1 cellular context compared by ENCODE assay signal in genomic region chr19:21835810-21836444, GRCh38.
A peak's percentile ranks its signal among the peaks of the same experiment; 100 is the strongest.
TF ChIP-seq lines count a peak whose summit lies in the region.

ZNF43 (minus strand) TSS chr19:21836182; CDS start chr19:21836038, 144 bp downstream.

TF ChIP-seq in HepG2, 621 proteins besides CTCF, POLR2A, EP300 and RAD21 (continued from another document and continues in another):
- TF ChIP-seq, protein P1, sequence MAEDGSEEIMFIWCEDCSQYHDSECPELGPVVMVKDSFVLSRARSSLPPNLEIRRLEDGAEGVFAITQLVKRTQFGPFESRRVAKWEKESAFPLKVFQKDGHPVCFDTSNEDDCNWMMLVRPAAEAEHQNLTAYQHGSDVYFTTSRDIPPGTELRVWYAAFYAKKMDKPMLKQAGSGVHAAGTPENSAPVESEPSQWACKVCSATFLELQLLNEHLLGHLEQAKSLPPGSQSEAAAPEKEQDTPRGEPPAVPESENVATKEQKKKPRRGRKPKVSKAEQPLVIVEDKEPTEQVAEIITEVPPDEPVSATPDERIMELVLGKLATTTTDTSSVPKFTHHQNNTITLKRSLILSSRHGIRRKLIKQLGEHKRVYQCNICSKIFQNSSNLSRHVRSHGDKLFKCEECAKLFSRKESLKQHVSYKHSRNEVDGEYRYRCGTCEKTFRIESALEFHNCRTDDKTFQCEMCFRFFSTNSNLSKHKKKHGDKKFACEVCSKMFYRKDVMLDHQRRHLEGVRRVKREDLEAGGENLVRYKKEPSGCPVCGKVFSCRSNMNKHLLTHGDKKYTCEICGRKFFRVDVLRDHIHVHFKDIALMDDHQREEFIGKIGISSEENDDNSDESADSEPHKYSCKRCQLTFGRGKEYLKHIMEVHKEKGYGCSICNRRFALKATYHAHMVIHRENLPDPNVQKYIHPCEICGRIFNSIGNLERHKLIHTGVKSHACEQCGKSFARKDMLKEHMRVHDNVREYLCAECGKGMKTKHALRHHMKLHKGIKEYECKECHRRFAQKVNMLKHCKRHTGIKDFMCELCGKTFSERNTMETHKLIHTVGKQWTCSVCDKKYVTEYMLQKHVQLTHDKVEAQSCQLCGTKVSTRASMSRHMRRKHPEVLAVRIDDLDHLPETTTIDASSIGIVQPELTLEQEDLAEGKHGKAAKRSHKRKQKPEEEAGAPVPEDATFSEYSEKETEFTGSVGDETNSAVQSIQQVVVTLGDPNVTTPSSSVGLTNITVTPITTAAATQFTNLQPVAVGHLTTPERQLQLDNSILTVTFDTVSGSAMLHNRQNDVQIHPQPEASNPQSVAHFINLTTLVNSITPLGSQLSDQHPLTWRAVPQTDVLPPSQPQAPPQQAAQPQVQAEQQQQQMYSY (CRISPR knock-in tag; IDR thresholded peaks at IDR 0.05), result no peak
- TF ChIP-seq ELK4 (CRISPR knock-in tag; IDR thresholded peaks at IDR 0.05; ENCODE audit: borderline replicate concordance) (no peak), ESRRA (CRISPR knock-in tag; IDR thresholded peaks at IDR 0.05; ENCODE audit: low read depth) (no peak), AHDC1 (CRISPR knock-in tag; IDR thresholded peaks at IDR 0.05; ENCODE audit: borderline replicate concordance) (no peak), RFX5 (IDR thresholded peaks at IDR 0.05; ENCODE audit: low read depth, low read length) (no peak), EED (CRISPR knock-in tag; IDR thresholded peaks at IDR 0.05) (no peak), ZFYVE20 (CRISPR knock-in tag; IDR thresholded peaks at IDR 0.05; ENCODE audit: borderline replicate concordance, low read depth) (no peak), REPIN1 (CRISPR knock-in tag; IDR thresholded peaks at IDR 0.05; ENCODE audit: borderline replicate concordance, low read depth) (peak; percentile 43; the same call in 1 of the 2 replicates), ZNF354B (CRISPR knock-in tag; IDR thresholded peaks at IDR 0.05) (no peak), IRF9 (CRISPR knock-in tag; IDR thresholded peaks at IDR 0.05; ENCODE audit: borderline replicate concordance) (no peak), ZNF839 (CRISPR knock-in tag; IDR thresholded peaks at IDR 0.05; ENCODE audit: borderline replicate concordance) (no peak), MXD3 (CRISPR knock-in tag; IDR thresholded peaks at IDR 0.05) (no peak), ZNF441 (CRISPR knock-in tag; IDR thresholded peaks at IDR 0.05; ENCODE audit: borderline replicate concordance) (0 out of 2 replicates have a peak, but pooled peaks have one; percentile 48), ZNF879 (CRISPR knock-in tag; IDR thresholded peaks at IDR 0.05) (no peak), MED13 (CRISPR knock-in tag; IDR thresholded peaks at IDR 0.05) (no peak), SP4 (CRISPR knock-in tag; IDR thresholded peaks at IDR 0.05) (no peak), TGIF2 (CRISPR knock-in tag; IDR thresholded peaks at IDR 0.05) (no peak), THAP11 (CRISPR knock-in tag; IDR thresholded peaks at IDR 0.05) (no peak), ZIK1 (CRISPR knock-in tag; IDR thresholded peaks at IDR 0.05; ENCODE audit: borderline replicate concordance, low read depth) (no peak), ZBTB42 (CRISPR knock-in tag; IDR thresholded peaks at IDR 0.05) (no peak), BCL3 (CRISPR knock-in tag; IDR thresholded peaks at IDR 0.05) (no peak), DRAP1 (CRISPR knock-in tag; IDR thresholded peaks at IDR 0.05) (no peak), TRIM22 (IDR thresholded peaks at IDR 0.05) (no peak), EZH2 (conservative IDR thresholded peaks at IDR 0.05; ENCODE audit: low read depth, low read length) (no peak), CREM (IDR thresholded peaks at IDR 0.05) (no peak), CREM (CRISPR knock-in tag; IDR thresholded peaks at IDR 0.05) (no peak), ZNF605 (CRISPR knock-in tag; IDR thresholded peaks at IDR 0.05) (no peak), JUNB (CRISPR knock-in tag; IDR thresholded peaks at IDR 0.05; ENCODE audit: borderline replicate concordance) (no peak), POGZ (CRISPR knock-in tag; IDR thresholded peaks at IDR 0.05) (peak; percentile 49; the same call in 1 of the 2 replicates), NFIB (CRISPR knock-in tag; IDR thresholded peaks at IDR 0.05; ENCODE audit: borderline replicate concordance) (no peak), FOXK2 (IDR thresholded peaks at IDR 0.05) (no peak), ZNF790 (CRISPR knock-in tag; IDR thresholded peaks at IDR 0.05; ENCODE audit: borderline replicate concordance) (no peak), SKI (IDR thresholded peaks at IDR 0.05; ENCODE audit: partially characterized antibody) (no peak), RFXAP (CRISPR knock-in tag; IDR thresholded peaks at IDR 0.05; ENCODE audit: borderline replicate concordance) (no peak), ZNF296 (CRISPR knock-in tag; conservative IDR thresholded peaks at IDR 0.05) (no peak)
- TF ChIP-seq, protein P2, sequence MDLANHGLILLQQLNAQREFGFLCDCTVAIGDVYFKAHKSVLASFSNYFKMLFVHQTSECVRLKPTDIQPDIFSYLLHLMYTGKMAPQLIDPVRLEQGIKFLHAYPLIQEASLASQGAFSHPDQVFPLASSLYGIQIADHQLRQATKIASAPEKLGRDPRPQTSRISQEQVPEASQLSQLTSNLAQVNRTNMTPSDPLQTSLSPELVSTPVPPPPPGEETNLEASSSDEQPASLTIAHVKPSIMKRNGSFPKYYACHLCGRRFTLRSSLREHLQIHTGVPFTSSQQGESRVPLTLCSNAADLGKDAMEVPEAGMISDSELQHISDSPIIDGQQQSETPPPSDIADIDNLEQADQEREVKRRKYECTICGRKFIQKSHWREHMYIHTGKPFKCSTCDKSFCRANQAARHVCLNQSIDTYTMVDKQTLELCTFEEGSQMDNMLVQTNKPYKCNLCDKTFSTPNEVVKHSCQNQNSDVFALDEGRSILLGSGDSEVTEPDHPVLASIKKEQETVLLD (CRISPR knock-in tag; IDR thresholded peaks at IDR 0.05; ENCODE audit: low read depth), result no peak
- TF ChIP-seq, protein P3, sequence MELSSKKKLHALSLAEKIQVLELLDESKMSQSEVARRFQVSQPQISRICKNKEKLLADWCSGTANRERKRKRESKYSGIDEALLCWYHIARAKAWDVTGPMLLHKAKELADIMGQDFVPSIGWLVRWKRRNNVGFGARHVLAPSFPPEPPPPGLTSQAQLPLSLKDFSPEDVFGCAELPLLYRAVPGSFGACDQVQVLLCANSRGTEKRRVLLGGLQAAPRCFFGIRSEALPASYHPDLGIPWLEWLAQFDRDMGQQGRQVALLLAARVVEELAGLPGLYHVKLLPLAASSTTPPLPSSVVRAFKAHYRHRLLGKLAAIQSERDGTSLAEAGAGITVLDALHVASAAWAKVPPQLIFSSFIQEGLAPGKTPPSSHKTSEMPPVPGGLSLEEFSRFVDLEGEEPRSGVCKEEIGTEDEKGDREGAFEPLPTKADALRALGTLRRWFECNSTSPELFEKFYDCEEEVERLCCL (CRISPR knock-in tag; IDR thresholded peaks at IDR 0.05; ENCODE audit: borderline replicate concordance), result no peak
- TF ChIP-seq, protein P4, sequence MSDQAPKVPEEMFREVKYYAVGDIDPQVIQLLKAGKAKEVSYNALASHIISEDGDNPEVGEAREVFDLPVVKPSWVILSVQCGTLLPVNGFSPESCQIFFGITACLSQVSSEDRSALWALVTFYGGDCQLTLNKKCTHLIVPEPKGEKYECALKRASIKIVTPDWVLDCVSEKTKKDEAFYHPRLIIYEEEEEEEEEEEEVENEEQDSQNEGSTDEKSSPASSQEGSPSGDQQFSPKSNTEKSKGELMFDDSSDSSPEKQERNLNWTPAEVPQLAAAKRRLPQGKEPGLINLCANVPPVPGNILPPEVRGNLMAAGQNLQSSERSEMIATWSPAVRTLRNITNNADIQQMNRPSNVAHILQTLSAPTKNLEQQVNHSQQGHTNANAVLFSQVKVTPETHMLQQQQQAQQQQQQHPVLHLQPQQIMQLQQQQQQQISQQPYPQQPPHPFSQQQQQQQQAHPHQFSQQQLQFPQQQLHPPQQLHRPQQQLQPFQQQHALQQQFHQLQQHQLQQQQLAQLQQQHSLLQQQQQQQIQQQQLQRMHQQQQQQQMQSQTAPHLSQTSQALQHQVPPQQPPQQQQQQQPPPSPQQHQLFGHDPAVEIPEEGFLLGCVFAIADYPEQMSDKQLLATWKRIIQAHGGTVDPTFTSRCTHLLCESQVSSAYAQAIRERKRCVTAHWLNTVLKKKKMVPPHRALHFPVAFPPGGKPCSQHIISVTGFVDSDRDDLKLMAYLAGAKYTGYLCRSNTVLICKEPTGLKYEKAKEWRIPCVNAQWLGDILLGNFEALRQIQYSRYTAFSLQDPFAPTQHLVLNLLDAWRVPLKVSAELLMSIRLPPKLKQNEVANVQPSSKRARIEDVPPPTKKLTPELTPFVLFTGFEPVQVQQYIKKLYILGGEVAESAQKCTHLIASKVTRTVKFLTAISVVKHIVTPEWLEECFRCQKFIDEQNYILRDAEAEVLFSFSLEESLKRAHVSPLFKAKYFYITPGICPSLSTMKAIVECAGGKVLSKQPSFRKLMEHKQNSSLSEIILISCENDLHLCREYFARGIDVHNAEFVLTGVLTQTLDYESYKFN (CRISPR knock-in tag; conservative IDR thresholded peaks at IDR 0.05), result no peak
